8 cellular contexts compared by ENCODE assay signal in genomic region chr3:33131328-33132018, GRCh38. TPM values are rescaled to one million over a fixed set of nuclear protein-coding genes. Genes with fewer than 3 reads are reported as not detected.
DNase-seq lines count a peak whose midpoint lies in the region; ATAC-seq and TF ChIP-seq lines count a peak whose summit lies in the region.

No MANE protein-coding gene starts in this region.

- TF ChIP-seq POLR2A in tibial nerve (IDR thresholded peaks at IDR 0.05), result no peak

- intact Hi-C loops in dorsolateral prefrontal cortex (cut with DNase I), result loop anchor here (2.0 to 5.0 kb wide), 3 partner anchors 91 to 241 kb away; no protein-coding TSS in a partner anchor

- CTCF ChIA-PET in AG04449 (lab: Yijun Ruan, JAX), result interaction anchor here (0.7 to 12.0 kb wide), 46 partner anchors 9 to 658 kb away, joined by 3 to 425 read pairs (median 4); partner anchors contain the start of genes CRTAP, GLB1 and TMPPE

- H3K4me1 ChIP-seq in lung (ENCODE audit: control insufficient read depth in 2 of 2, insufficient read depth in 2 of 2, low read length in 2 of 2) (no peaks in the 10 kb centered on the region), tibial nerve (peaks cover 0 to 6% (median 0%) of the 10 kb centered on the region in 4 donors)

- H3K4me3 Mint-ChIP-seq in T-helper 17 cell, result no peak overlapping the region

- peak overlapping the region in 13 of 59 donors; percentile 2 to 72 (median 19) for H3K27ac ChIP-seq in dorsolateral prefrontal cortex
- no peak overlapping the region for H3K27ac ChIP-seq in lung (ENCODE audit: low read depth in 1 of 2, low read length in 1 of 2)
- H3K27ac ChIP-seq in tibial nerve, result no peak overlapping the region

- no peak for TF ChIP-seq EP300 in tibial nerve (IDR thresholded peaks at IDR 0.05)

- no peak overlapping the region for H3K4me3 ChIP-seq in AG04449 (ENCODE audit: low read depth, low read length)
- no peak overlapping the region for H3K4me3 ChIP-seq in dorsolateral prefrontal cortex
- no peak overlapping the region for H3K4me3 ChIP-seq in lung
- no peak overlapping the region for H3K4me3 ChIP-seq in tibial nerve

- H3K36me3 ChIP-seq in lung (ENCODE audit: control insufficient read depth in 2 of 2, insufficient read depth in 2 of 2, low read length in 2 of 2) (peaks cover 13 to 31% of the 10 kb centered on the region in 2 donors), tibial nerve (peaks cover 0 to 80% (median 0%) of the 10 kb centered on the region in 3 donors)

- WGBS in lung, 2 donors, result 34 to 45% methylated on average over 6 of the region's 6 CpGs
- WGBS in tibial nerve, 2 donors, result 30 to 39% methylated on average over 6 of the region's 6 CpGs

- no peak for DNase-seq in AG04449 (ENCODE audit: low read depth, low spot score)
- DNase-seq in GM13976 (ENCODE audit: low spot score), result peak; percentile 79
- DNase-seq in NCI-H1092 treated with DMSO at 0.1 percent for 48 hours (lab: John Stamatoyannopoulos, UW), result peak; percentile 41
- peak in 1 of 3 donors; percentile 15 for DNase-seq in T-helper 17 cell
- peak in 3 of 10 donors; percentile 46 to 74 (median 56) for DNase-seq in dorsolateral prefrontal cortex
- no peak for DNase-seq in lung (ENCODE audit: low spot score)
- peak in 1 of 2 donors; percentile 72 for DNase-seq in tibial nerve (ENCODE audit: low spot score in 2 of 2)

- peak; percentile 80 for ATAC-seq in HG02759 (IDR thresholded peaks at IDR 0.05; ENCODE audit: unreplicated experiment)
- peak; percentile 65 for ATAC-seq in T-helper 17 cell
- ATAC-seq in lung (ENCODE audit: insufficient read depth, low FRiP score), result peak; percentile 88

- peaks cover 9% of the 10 kb centered on the region for H3K4me1 Mint-ChIP-seq in T-helper 17 cell

- TF ChIP-seq CTCF in AG04449 (IDR thresholded peaks at IDR 0.05; ENCODE audit: insufficient read depth, low read length, missing control alignments) (peak; percentile 36), GM13976 (IDR thresholded peaks at IDR 0.05; ENCODE audit: borderline replicate concordance, control extremely low read depth, extremely low read depth, insufficient read depth, missing control alignments) (peak; percentile 52), dorsolateral prefrontal cortex (IDR thresholded peaks at IDR 0.05 in 54 of 56, conservative IDR thresholded peaks at IDR 0.05 in 2 of 56; ENCODE audit: low read depth in 1 of 56, partially characterized antibody in 56 of 56) (peak; percentile 62 to 94 (median 86)), lung (IDR thresholded peaks at IDR 0.05; ENCODE audit: control extremely low read depth, extremely low read depth) (peak; percentile 41), tibial nerve (IDR thresholded peaks at IDR 0.05) (peak; percentile 66 to 78 (median 69))

- H3K9me3 ChIP-seq in T-helper 17 cell (ENCODE audit: control insufficient read depth, low read length, poor library complexity, severe bottlenecking), result no peaks in the 10 kb centered on the region
- H3K9me3 ChIP-seq in lung (ENCODE audit: control insufficient read depth in 2 of 2, insufficient read depth in 1 of 2, low read length in 1 of 2), result no peaks in the 10 kb centered on the region
- H3K9me3 ChIP-seq in tibial nerve, result no peaks in the 10 kb centered on the region

- in situ Hi-C loops in GM13976 (cut with MboI; ENCODE audit: low sequenced_read_pairs, unreplicated experiment), result loop anchor here (5.0 kb wide), 1 partner anchor 241 kb away; no protein-coding TSS in a partner anchor

- H3K27me3 Mint-ChIP-seq in T-helper 17 cell, result no peaks in the 10 kb centered on the region

- H3K27me3 ChIP-seq in dorsolateral prefrontal cortex (no peaks in the 10 kb centered on the region), lung (ENCODE audit: control insufficient read depth, insufficient read depth) (no peaks in the 10 kb centered on the region), tibial nerve (no peaks in the 10 kb centered on the region)

- H3K36me3 Mint-ChIP-seq in T-helper 17 cell (ENCODE audit: low read depth), result peaks cover 7% of the 10 kb centered on the region

- POLR2A ChIA-PET in AG04449 (lab: Yijun Ruan, JAX), result interaction anchor here (0.6 to 0.8 kb wide), 3 partner anchors 242 to 667 kb away, joined by 3 to 4 read pairs (median 3); partner anchors contain the start of gene PDCD6IP

- H3K27ac Mint-ChIP-seq in T-helper 17 cell, result no peak overlapping the region

RNA-seq across cellular contexts. Expression of gene CRTAP, which starts 17.7 kb away (rescaled TPM):
- total RNA-seq in T-helper 17 cell (10 to 100 TPM; 57.3 to 62.8 TPM), dorsolateral prefrontal cortex (100 to 1,000 TPM in 8 of 120 experiments, 10 to 100 TPM in 112; 49.8 to 139 (median 75.7) TPM), lung (100 to 1,000 TPM; 180 to 233 TPM), tibial nerve (100 to 1,000 TPM; 180 to 394 (median 315) TPM)
- 100 to 1,000 TPM in 1 of 2 donors, 10 to 100 TPM in 1; 78.4 to 105 TPM for polyA plus RNA-seq in lung

RNA-seq across cellular contexts. Expression of gene GLB1, which starts 34.5 kb away (rescaled TPM):
- total RNA-seq in T-helper 17 cell (10 to 100 TPM; 29.8 to 37.3 TPM), dorsolateral prefrontal cortex (10 to 100 TPM; 26.4 to 84.6 (median 51.8) TPM), lung (10 to 100 TPM; 38.6 to 89.8 TPM), tibial nerve (10 to 100 TPM; 26.0 to 79.2 (median 56.5) TPM)
- polyA plus RNA-seq in lung, result 10 to 100 TPM; 13.9 to 47.3 TPM

RNA-seq across cellular contexts. Expression of gene TMPPE, which starts 34.5 kb away (rescaled TPM):
- total RNA-seq in T-helper 17 cell (10 to 100 TPM; 13.6 to 15.0 TPM), dorsolateral prefrontal cortex (10 to 100 TPM in 116 of 120 experiments, 1 to 10 TPM in 4; 7.4 to 19.4 (median 13.6) TPM), lung (10 to 100 TPM in 1 of 2 donors, 1 to 10 TPM in 1; 8.4 to 16.5 TPM), tibial nerve (1 to 10 TPM; 6.3 to 6.9 (median 6.6) TPM)
- polyA plus RNA-seq in lung, result 1 to 10 TPM; 1.4 to 2.1 TPM

Comparison
In these comparisons a context has a peak if more than half of its experiments do, and no peak if none do; other contexts are left out.
1. DNase-seq: peak in GM13976 (single experiment) and NCI-H1092 treated with DMSO at 0.1 percent for 48 hours (single experiment); none in AG04449 (single experiment) and lung (single experiment).
2. CTCF ChIP-seq: peak in every context shown above with its lines; median percentile 86 in dorsolateral prefrontal cortex; 69 in tibial nerve; 52 in GM13976; 41 in lung; 36 in AG04449.
3. Peak in every context shown above with its lines, with median percentiles within 50 percentile points of each other: ATAC-seq.